1 cellular context compared by ENCODE assay signal in the genomic region with DNA sequence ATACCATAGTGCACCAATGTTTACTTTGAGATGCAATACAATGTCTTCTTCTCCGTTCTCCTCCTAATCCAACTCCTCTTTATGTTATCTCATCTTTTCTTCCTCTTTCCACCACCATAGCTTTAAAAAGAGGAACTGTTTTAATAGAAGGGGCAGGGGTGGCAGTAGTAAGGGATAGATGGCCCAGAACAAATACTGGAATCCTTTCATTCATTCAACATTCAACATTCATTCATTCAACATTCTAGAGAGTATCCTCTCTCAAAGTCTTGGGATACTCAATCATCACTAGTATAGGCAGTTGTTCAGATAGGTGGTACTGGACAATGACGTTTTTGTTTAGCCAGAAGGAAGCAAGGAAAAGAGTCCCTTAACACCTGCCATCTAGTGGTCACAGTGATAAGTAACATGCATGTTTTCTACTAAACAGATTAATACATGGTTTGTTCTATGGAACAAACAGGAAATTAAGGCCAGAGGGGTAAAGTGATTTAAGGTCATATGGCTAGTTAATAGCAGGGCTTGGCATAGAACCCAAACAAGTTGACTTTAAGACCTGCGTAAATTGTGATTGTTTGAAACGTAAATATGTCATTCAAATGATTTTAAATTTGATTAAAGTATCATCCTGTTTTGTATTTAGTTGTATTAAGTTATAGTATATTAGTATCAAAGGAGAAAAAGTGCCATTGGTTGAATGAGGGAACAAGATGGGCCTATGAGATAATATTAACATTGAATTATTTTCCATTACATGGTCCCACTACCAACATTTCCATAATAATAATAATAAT.
A peak's percentile ranks its signal among the peaks of the same experiment; 100 is the strongest.
TF ChIP-seq lines count a peak whose summit lies in the region.

No MANE protein-coding gene starts in this region.

TF ChIP-seq in K562, 482 proteins besides CTCF, POLR2A, EP300 and RAD21 (continued from another document and continues in another):
- TF ChIP-seq RERE (CRISPR knock-in tag; IDR thresholded peaks at IDR 0.05; ENCODE audit: borderline replicate concordance) (no peak), SMAD2 (IDR thresholded peaks at IDR 0.05; ENCODE audit: low read depth, low read length) (no peak), HMGN3 (IDR thresholded peaks at IDR 0.05; ENCODE audit: borderline replicate concordance, extremely low read depth, insufficient read length, low read depth, low read length) (no peak), POU5F1 (IDR thresholded peaks at IDR 0.05; ENCODE audit: borderline replicate concordance, low read depth, low read length, partially characterized antibody) (no peak), MXD1 (CRISPR knock-in tag; IDR thresholded peaks at IDR 0.05; ENCODE audit: borderline replicate concordance, poor library complexity, severe bottlenecking) (no peak), MBD2 (IDR thresholded peaks at IDR 0.05; ENCODE audit: borderline replicate concordance, low read depth) (no peak), JUND (IDR thresholded peaks at IDR 0.05; ENCODE audit: borderline replicate concordance, low read depth, low read length) (0 out of 2 replicates have a peak, but pooled peaks have one; percentile 21), JUND (tag; IDR thresholded peaks at IDR 0.05; ENCODE audit: borderline replicate concordance, low read depth, low read length) (no peak), ELF2 (CRISPR knock-in tag; IDR thresholded peaks at IDR 0.05) (no peak), JUN (IDR thresholded peaks at IDR 0.05; ENCODE audit: borderline replicate concordance, low read depth, low read length) (no peak), JUN (CRISPR knock-in tag; IDR thresholded peaks at IDR 0.05; ENCODE audit: borderline replicate concordance) (no peak), ZNF24 (IDR thresholded peaks at IDR 0.05) (peak; percentile 89), NR4A1 (CRISPR knock-in tag; IDR thresholded peaks at IDR 0.05) (no peak), NR4A1 (tag; IDR thresholded peaks at IDR 0.05) (no peak), SNIP1 (IDR thresholded peaks at IDR 0.05; ENCODE audit: low read depth) (no peak), ELF4 (CRISPR knock-in tag; IDR thresholded peaks at IDR 0.05) (no peak), ZNF584 (CRISPR knock-in tag; IDR thresholded peaks at IDR 0.05; ENCODE audit: low read depth) (no peak), TRIM24 (IDR thresholded peaks at IDR 0.05) (peak in 1 of 2 experiments; percentile 28; a peak in 1 of 4 replicates), ZNF280B (CRISPR knock-in tag; IDR thresholded peaks at IDR 0.05) (no peak), KLF1 (tag; IDR thresholded peaks at IDR 0.05) (no peak), ZNF609 (CRISPR knock-in tag; IDR thresholded peaks at IDR 0.05; ENCODE audit: borderline replicate concordance) (no peak), ZNF586 (CRISPR knock-in tag; conservative IDR thresholded peaks at IDR 0.05) (no peak), HNRNPLL (IDR thresholded peaks at IDR 0.05; ENCODE audit: low read depth, low read length, poor library complexity, severe bottlenecking) (no peak)
- TF ChIP-seq, protein P1, sequence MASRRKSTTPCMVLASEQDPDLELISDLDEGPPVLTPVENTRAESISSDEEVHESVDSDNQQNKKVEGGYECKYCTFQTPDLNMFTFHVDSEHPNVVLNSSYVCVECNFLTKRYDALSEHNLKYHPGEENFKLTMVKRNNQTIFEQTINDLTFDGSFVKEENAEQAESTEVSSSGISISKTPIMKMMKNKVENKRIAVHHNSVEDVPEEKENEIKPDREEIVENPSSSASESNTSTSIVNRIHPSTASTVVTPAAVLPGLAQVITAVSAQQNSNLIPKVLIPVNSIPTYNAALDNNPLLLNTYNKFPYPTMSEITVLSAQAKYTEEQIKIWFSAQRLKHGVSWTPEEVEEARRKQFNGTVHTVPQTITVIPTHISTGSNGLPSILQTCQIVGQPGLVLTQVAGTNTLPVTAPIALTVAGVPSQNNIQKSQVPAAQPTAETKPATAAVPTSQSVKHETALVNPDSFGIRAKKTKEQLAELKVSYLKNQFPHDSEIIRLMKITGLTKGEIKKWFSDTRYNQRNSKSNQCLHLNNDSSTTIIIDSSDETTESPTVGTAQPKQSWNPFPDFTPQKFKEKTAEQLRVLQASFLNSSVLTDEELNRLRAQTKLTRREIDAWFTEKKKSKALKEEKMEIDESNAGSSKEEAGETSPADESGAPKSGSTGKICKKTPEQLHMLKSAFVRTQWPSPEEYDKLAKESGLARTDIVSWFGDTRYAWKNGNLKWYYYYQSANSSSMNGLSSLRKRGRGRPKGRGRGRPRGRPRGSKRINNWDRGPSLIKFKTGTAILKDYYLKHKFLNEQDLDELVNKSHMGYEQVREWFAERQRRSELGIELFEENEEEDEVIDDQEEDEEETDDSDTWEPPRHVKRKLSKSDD (conservative IDR thresholded peaks at IDR 0.05; ENCODE audit: low read length): no peak
- TF ChIP-seq, protein P2, sequence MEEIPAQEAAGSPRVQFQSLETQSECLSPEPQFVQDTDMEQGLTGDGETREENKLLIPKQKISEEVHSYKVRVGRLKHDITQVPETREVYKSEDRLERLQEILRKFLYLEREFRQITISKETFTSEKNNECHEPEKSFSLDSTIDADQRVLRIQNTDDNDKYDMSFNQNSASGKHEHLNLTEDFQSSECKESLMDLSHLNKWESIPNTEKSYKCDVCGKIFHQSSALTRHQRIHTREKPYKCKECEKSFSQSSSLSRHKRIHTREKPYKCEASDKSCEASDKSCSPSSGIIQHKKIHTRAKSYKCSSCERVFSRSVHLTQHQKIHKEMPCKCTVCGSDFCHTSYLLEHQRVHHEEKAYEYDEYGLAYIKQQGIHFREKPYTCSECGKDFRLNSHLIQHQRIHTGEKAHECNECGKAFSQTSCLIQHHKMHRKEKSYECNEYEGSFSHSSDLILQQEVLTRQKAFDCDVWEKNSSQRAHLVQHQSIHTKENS (CRISPR knock-in tag; IDR thresholded peaks at IDR 0.05): no peak
- TF ChIP-seq, protein P3, sequence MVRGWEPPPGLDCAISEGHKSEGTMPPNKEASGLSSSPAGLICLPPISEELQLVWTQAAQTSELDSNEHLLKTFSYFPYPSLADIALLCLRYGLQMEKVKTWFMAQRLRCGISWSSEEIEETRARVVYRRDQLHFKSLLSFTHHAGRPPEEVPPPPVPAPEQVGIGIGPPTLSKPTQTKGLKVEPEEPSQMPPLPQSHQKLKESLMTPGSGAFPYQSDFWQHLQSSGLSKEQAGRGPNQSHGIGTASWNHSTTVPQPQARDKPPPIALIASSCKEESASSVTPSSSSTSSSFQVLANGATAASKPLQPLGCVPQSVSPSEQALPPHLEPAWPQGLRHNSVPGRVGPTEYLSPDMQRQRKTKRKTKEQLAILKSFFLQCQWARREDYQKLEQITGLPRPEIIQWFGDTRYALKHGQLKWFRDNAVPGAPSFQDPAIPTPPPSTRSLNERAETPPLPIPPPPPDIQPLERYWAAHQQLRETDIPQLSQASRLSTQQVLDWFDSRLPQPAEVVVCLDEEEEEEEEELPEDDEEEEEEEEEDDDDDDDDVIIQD (CRISPR knock-in tag; IDR thresholded peaks at IDR 0.05): no peak
- TF ChIP-seq, protein P4, sequence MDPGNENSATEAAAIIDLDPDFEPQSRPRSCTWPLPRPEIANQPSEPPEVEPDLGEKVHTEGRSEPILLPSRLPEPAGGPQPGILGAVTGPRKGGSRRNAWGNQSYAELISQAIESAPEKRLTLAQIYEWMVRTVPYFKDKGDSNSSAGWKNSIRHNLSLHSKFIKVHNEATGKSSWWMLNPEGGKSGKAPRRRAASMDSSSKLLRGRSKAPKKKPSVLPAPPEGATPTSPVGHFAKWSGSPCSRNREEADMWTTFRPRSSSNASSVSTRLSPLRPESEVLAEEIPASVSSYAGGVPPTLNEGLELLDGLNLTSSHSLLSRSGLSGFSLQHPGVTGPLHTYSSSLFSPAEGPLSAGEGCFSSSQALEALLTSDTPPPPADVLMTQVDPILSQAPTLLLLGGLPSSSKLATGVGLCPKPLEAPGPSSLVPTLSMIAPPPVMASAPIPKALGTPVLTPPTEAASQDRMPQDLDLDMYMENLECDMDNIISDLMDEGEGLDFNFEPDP (CRISPR knock-in tag; IDR thresholded peaks at IDR 0.05): no peak
- TF ChIP-seq, protein P5, sequence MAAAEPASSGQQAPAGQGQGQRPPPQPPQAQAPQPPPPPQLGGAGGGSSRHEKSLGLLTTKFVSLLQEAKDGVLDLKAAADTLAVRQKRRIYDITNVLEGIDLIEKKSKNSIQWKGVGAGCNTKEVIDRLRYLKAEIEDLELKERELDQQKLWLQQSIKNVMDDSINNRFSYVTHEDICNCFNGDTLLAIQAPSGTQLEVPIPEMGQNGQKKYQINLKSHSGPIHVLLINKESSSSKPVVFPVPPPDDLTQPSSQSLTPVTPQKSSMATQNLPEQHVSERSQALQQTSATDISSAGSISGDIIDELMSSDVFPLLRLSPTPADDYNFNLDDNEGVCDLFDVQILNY (CRISPR knock-in tag; IDR thresholded peaks at IDR 0.05): no peak
